Comparison of ENCODE assay signal across 1 cellular context in genomic region chr16:19431636-19432340, GRCh38.
A peak's percentile ranks its signal among the peaks of the same experiment; 100 is the strongest.
TF ChIP-seq lines count a peak whose summit lies in the region.

No MANE protein-coding gene starts in this region.

TF ChIP-seq in HepG2, 621 proteins besides CTCF, POLR2A, EP300 and RAD21:
- TF ChIP-seq ETS1 (CRISPR knock-in tag; IDR thresholded peaks at IDR 0.05) (no peak), ZNF605 (CRISPR knock-in tag; IDR thresholded peaks at IDR 0.05) (no peak), IRX3 (CRISPR knock-in tag; IDR thresholded peaks at IDR 0.05; ENCODE audit: borderline replicate concordance, low read depth) (no peak), NFKB2 (CRISPR knock-in tag; IDR thresholded peaks at IDR 0.05; ENCODE audit: borderline replicate concordance) (no peak), ZNF333 (CRISPR knock-in tag; IDR thresholded peaks at IDR 0.05; ENCODE audit: borderline replicate concordance) (no peak), KLF9 (CRISPR knock-in tag; IDR thresholded peaks at IDR 0.05; ENCODE audit: low read depth) (no peak), ZNF124 (CRISPR knock-in tag; IDR thresholded peaks at IDR 0.05) (no peak), CERS6 (CRISPR knock-in tag; IDR thresholded peaks at IDR 0.05) (0 out of 2 replicates have a peak, but pooled peaks have one; percentile 28)
